Comparison of ENCODE assay signal across 8 cellular contexts in genomic region chr1:149849947-149850360, GRCh38. TPM values are rescaled to one million over a fixed set of nuclear protein-coding genes. Genes with fewer than 3 reads are reported as not detected.
A peak's percentile ranks its signal among the peaks of the same experiment; 100 is the strongest.
DNase-seq lines count a peak whose midpoint lies in the region; TF ChIP-seq lines count a peak whose summit lies in the region.

No MANE protein-coding gene starts in this region.

- POLR2A ChIA-PET in HEK293T (lab: Yijun Ruan, JAX), result interaction anchor here (2.9 kb wide), 1 partner anchor 36 kb away, joined by 58 read pairs; a partner anchor contains a TSS

- peak overlapping the region; percentile 47 for H3K27ac ChIP-seq in cingulate gyrus (ENCODE audit: low read depth, low read length)
- H3K27ac ChIP-seq in muscle layer of duodenum (ENCODE audit: low read length), result peak overlapping the region; percentile 96

- H3K36me3 ChIP-seq in muscle layer of duodenum (ENCODE audit: control insufficient read depth in 1 of 2, insufficient read depth in 2 of 2, low read length in 2 of 2), result no peaks in the 10 kb centered on the region

- peak overlapping the region; percentile 56 to 82 for H3K4me3 ChIP-seq in muscle layer of duodenum (ENCODE audit: low read depth in 1 of 2, low read length in 2 of 2)

- H3K9me3 ChIP-seq in muscle layer of duodenum (ENCODE audit: control insufficient read depth in 1 of 2, low read length in 2 of 2), result no peaks in the 10 kb centered on the region

- DNase-seq in EH (ENCODE audit: low read depth) (peak; percentile 9), NCI-H748 treated with DMSO at 0.1 percent for 48 hours (lab: John Stamatoyannopoulos, UW) (peak; percentile 10), HEK293T (ENCODE audit: extremely low spot score) (no peak), mesenteric fat pad (ENCODE audit: low spot score) (no peak), NCI-H524 treated with DMSO at 0.1 percent for 48 hours (lab: John Stamatoyannopoulos, UW) (no peak), NCI-H2227 treated with DMSO at 0.1 percent for 48 hours (lab: John Stamatoyannopoulos, UW) (no peak)

- no peaks in the 10 kb centered on the region for H3K27me3 ChIP-seq in muscle layer of duodenum (ENCODE audit: low read depth, low read length)

- CTCF ChIA-PET in HEK293T (lab: Yijun Ruan, JAX), result interaction anchor here (0.8 kb wide), 1 partner anchor 37 kb away, joined by 3 read pairs; a partner anchor contains a TSS

- H3K4me1 ChIP-seq in muscle layer of duodenum (ENCODE audit: control insufficient read depth in 1 of 2, insufficient read depth in 2 of 2, low read length in 2 of 2), result peaks cover 15 to 19% of the 10 kb centered on the region in 2 donors

TF ChIP-seq in HEK293T, 16 proteins besides CTCF, POLR2A, EP300 and RAD21:
- TF ChIP-seq CTBP1 (IDR thresholded peaks at IDR 0.05; ENCODE audit: borderline replicate concordance) (no peak), ELF4 (IDR thresholded peaks at IDR 0.05) (no peak), HDGF (IDR thresholded peaks at IDR 0.05; ENCODE audit: borderline replicate concordance) (no peak), NFRKB (IDR thresholded peaks at IDR 0.05) (no peak), L3MBTL2 (conservative IDR thresholded peaks at IDR 0.05) (no peak), PKNOX1 (IDR thresholded peaks at IDR 0.05) (no peak), SUZ12 (IDR thresholded peaks at IDR 0.05) (no peak), FOXK2 (IDR thresholded peaks at IDR 0.05) (no peak), ZNF384 (IDR thresholded peaks at IDR 0.05) (no peak), ARNT (IDR thresholded peaks at IDR 0.05) (no peak), LEF1 (IDR thresholded peaks at IDR 0.05; ENCODE audit: borderline replicate concordance) (no peak), FOXA1 (IDR thresholded peaks at IDR 0.05) (no peak), SP1 (IDR thresholded peaks at IDR 0.05) (no peak), FOXM1 (IDR thresholded peaks at IDR 0.05; ENCODE audit: borderline replicate concordance) (no peak), TARDBP (IDR thresholded peaks at IDR 0.05) (no peak), BHLHE40 (IDR thresholded peaks at IDR 0.05; ENCODE audit: borderline replicate concordance) (no peak)
TF ChIP-seq in HEK293T: peak in this region for 0.

RNA-seq across cellular contexts. Expression of gene BOLA1, which starts 49.4 kb away (rescaled TPM):
- 16.1 TPM for total RNA-seq in mesenteric fat pad

Comparison
In these comparisons a context has a peak if more than half of its experiments do, and no peak if none do; other contexts are left out.
1. DNase-seq: peak in EH (single experiment) and NCI-H748 treated with DMSO at 0.1 percent for 48 hours (single experiment); none in HEK293T (single experiment), mesenteric fat pad (single experiment), NCI-H524 treated with DMSO at 0.1 percent for 48 hours (single experiment) and NCI-H2227 treated with DMSO at 0.1 percent for 48 hours (single experiment).